Comparison of ENCODE assay signal across 10 cellular contexts in the genomic region with DNA sequence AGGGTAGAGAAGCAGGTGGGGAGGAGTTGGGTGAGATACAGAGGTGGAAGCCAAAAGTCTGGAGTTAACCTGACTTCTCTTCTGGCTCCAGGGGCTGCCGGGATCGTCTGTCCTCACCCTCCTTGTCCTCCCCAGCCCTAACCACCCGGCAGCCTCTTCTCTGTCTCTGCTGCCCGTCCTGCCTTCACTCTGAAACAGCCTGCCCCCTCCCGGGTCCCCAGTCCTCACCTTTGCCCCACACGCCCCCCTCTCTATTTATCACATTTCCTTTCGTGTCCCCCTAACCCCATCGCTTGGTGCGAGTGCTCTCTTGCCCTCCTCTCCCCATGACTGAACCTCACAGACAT. TPM values are rescaled to one million over a fixed set of nuclear protein-coding genes. Genes with fewer than 3 reads are reported as not detected.
DNase-seq lines count a peak whose midpoint lies in the region; ATAC-seq and TF ChIP-seq lines count a peak whose summit lies in the region.
"Had no signal": no experiment of that assay in that cellular context is flagged by ENCODE, and none has a peak within 500 bp of the region (broad histone marks: within the 10 kb centered on the region; RNA-seq: fewer than 3 reads in every experiment).

No MANE protein-coding gene starts in this region.

- BruUV-seq in Caco-2 (replicated peaks; lab: Mats Ljungman, UMichigan) = no TSS peak

- H3K27me3 ChIP-seq in Caco-2 (replicated peaks; ENCODE audit: control insufficient read depth, insufficient read depth, low read length) = no peaks in the 10 kb centered on the region

- peaks cover 4% of the 10 kb centered on the region; the same call in 1 of the 2 replicates for H3K36me3 ChIP-seq in Caco-2 (ENCODE audit: control insufficient read depth, insufficient read depth, low read length)

- H3K4me3 ChIP-seq in Caco-2 (ENCODE audit: low read depth, low read length) = no peak overlapping the region
- H3K4me3 ChIP-seq in foreskin fibroblast (ENCODE audit: low read depth in 1 of 2, low read length in 2 of 2) = peak overlapping the region; percentile 48 to 69

- DNase-seq in Caco-2 = no peak
- DNase-seq in activated B cell treated with CpG ODN at 0.5 μM for 24 hours = no peak
- DNase-seq in foreskin fibroblast = no peak
- DNase-seq in progenitor cell of endocrine pancreas (ENCODE audit: low spot score, unreplicated experiment) = no peak
- no peak for DNase-seq in DMS 273 (lab: John Stamatoyannopoulos, UW; ENCODE audit: unreplicated experiment)
- no peak for DNase-seq in SIG-M5 treated with dmso at 0.1 percent for 504 hours (lab: John Stamatoyannopoulos, UW; ENCODE audit: unreplicated experiment)
- DNase-seq: central memory CD4-positive, alpha-beta T cell; MM.1S had no signal

- H3K4me3 Mint-ChIP-seq in Caco-2 (ENCODE audit: unreplicated experiment) = peak overlapping the region; percentile 72
- H3K4me3 Mint-ChIP-seq in activated B cell treated with CpG ODN at 0.5 μM for 24 hours = peak overlapping the region; percentile 67
- peak overlapping the region; percentile 75 for H3K4me3 Mint-ChIP-seq in progenitor cell of endocrine pancreas (ENCODE audit: low read depth)

- H3K4me1 ChIP-seq in Caco-2 = 0 out of 2 replicates have a peak, but pooled peaks cover 4% of the 10 kb centered on the region

- H3K9me3 Mint-ChIP-seq in Caco-2 (ENCODE audit: unreplicated experiment) (no peaks in the 10 kb centered on the region), activated B cell treated with CpG ODN at 0.5 μM for 24 hours (no peaks in the 10 kb centered on the region), progenitor cell of endocrine pancreas (ENCODE audit: low read depth) (no peaks in the 10 kb centered on the region)

- TF ChIP-seq CTCF in Caco-2 (IDR thresholded peaks at IDR 0.05; ENCODE audit: insufficient read depth in 1 of 2, low read depth in 1 of 2, low read length in 1 of 2, severe bottlenecking in 1 of 2, unreplicated experiment in 1 of 2) = no peak
- TF ChIP-seq CTCF in activated B cell treated with CpG ODN at 0.5 μM for 24 hours (IDR thresholded peaks at IDR 0.05) = no peak
- TF ChIP-seq CTCF in foreskin fibroblast (IDR thresholded peaks at IDR 0.05; ENCODE audit: low read depth, low read length) = no peak
- no peak for TF ChIP-seq CTCF in progenitor cell of endocrine pancreas (IDR thresholded peaks at IDR 0.05; ENCODE audit: unreplicated experiment)

- H3K27me3 Mint-ChIP-seq in Caco-2 (ENCODE audit: insufficient read depth, unreplicated experiment) (peaks cover 12% of the 10 kb centered on the region), activated B cell treated with CpG ODN at 0.5 μM for 24 hours (peaks cover 38% of the 10 kb centered on the region), progenitor cell of endocrine pancreas (peaks cover 62% of the 10 kb centered on the region)

- POLR2A ChIA-PET in Caco-2 (lab: Charles Lee) = no interaction called here
- POLR2A ChIA-PET in activated B cell treated with CpG ODN at 0.5 μM for 24 hours (lab: Charles Lee) = no interaction called here

- ATAC-seq in activated B cell treated with CpG ODN at 0.5 μM for 24 hours (ENCODE audit: low read depth) = no peak
- ATAC-seq in GM19397 (IDR thresholded peaks at IDR 0.05; ENCODE audit: unreplicated experiment) = no peak
- no peak for ATAC-seq in GM18907 (IDR thresholded peaks at IDR 0.05; ENCODE audit: unreplicated experiment)

- intact Hi-C loops in Caco-2 (cut with micrococcal nuclease; ENCODE audit: unreplicated experiment) (no loop called here), activated B cell treated with CpG ODN at 0.5 μM for 24 hours (cut with micrococcal nuclease) (no loop called here)

- H3K4me1 Mint-ChIP-seq in Caco-2 (ENCODE audit: low read depth, unreplicated experiment) (peaks cover 21% of the 10 kb centered on the region), activated B cell treated with CpG ODN at 0.5 μM for 24 hours (peaks cover 22% of the 10 kb centered on the region), progenitor cell of endocrine pancreas (ENCODE audit: low read depth) (peaks cover 17% of the 10 kb centered on the region)

- CTCF ChIA-PET in Caco-2 (lab: Charles Lee) (no interaction called here), activated B cell treated with CpG ODN at 0.5 μM for 24 hours (lab: Charles Lee) (no interaction called here)

- H3K27ac Mint-ChIP-seq in Caco-2 (ENCODE audit: unreplicated experiment) (no peak overlapping the region), activated B cell treated with CpG ODN at 0.5 μM for 24 hours (no peak overlapping the region), progenitor cell of endocrine pancreas (no peak overlapping the region)

- H3K36me3 Mint-ChIP-seq in Caco-2 (ENCODE audit: insufficient read depth, unreplicated experiment) (peaks cover 21% of the 10 kb centered on the region), activated B cell treated with CpG ODN at 0.5 μM for 24 hours (ENCODE audit: low read depth) (peaks cover 26% of the 10 kb centered on the region), progenitor cell of endocrine pancreas (ENCODE audit: insufficient read depth) (peaks cover 11% of the 10 kb centered on the region)

- H3K9me3 ChIP-seq in Caco-2 = no peaks in the 10 kb centered on the region

RNA-seq across cellular contexts. Expression of a gene that starts 5.7 kb away (rescaled TPM):
- 31.3 and 32.0 TPM in 2 replicates for total RNA-seq in Caco-2 (2022)
- total RNA-seq in activated B cell treated with CpG ODN at 0.5 μM for 24 hours = 41.7 and 43.8 TPM in 2 replicates
- total RNA-seq in progenitor cell of endocrine pancreas = 56.2 and 62.4 TPM in 2 replicates

RNA-seq across cellular contexts. Expression of a gene that starts 9.5 kb away (rescaled TPM):
- total RNA-seq in Caco-2 (2022) = 10.0 and 12.5 TPM in 2 replicates
- total RNA-seq in activated B cell treated with CpG ODN at 0.5 μM for 24 hours = 12.3 TPM in 2 replicates
- 7.0 and 9.2 TPM in 2 replicates for total RNA-seq in progenitor cell of endocrine pancreas

RNA-seq across cellular contexts. Expression of a gene that starts 13.3 kb away (rescaled TPM):
- total RNA-seq in Caco-2 (2022) (140 and 141 TPM in 2 replicates), activated B cell treated with CpG ODN at 0.5 μM for 24 hours (31.7 and 35.2 TPM in 2 replicates), progenitor cell of endocrine pancreas (108 and 109 TPM in 2 replicates)

RNA-seq across cellular contexts. Expression of a gene that starts 13.5 kb away (rescaled TPM):
- total RNA-seq in Caco-2 (2022) (29.5 and 30.4 TPM in 2 replicates), activated B cell treated with CpG ODN at 0.5 μM for 24 hours (72.4 and 74.3 TPM in 2 replicates), progenitor cell of endocrine pancreas (44.3 and 47.1 TPM in 2 replicates)

RNA-seq across cellular contexts. Expression of a gene that starts 21.7 kb away (rescaled TPM):
- 1.3 and 1.5 TPM in 2 replicates for total RNA-seq in Caco-2 (2022)
- total RNA-seq in activated B cell treated with CpG ODN at 0.5 μM for 24 hours = 0.32 and 0.47 TPM in 2 replicates
- total RNA-seq in progenitor cell of endocrine pancreas = 4.3 and 5.3 TPM in 2 replicates
